12 cellular contexts compared by ENCODE assay signal in the genomic region with DNA sequence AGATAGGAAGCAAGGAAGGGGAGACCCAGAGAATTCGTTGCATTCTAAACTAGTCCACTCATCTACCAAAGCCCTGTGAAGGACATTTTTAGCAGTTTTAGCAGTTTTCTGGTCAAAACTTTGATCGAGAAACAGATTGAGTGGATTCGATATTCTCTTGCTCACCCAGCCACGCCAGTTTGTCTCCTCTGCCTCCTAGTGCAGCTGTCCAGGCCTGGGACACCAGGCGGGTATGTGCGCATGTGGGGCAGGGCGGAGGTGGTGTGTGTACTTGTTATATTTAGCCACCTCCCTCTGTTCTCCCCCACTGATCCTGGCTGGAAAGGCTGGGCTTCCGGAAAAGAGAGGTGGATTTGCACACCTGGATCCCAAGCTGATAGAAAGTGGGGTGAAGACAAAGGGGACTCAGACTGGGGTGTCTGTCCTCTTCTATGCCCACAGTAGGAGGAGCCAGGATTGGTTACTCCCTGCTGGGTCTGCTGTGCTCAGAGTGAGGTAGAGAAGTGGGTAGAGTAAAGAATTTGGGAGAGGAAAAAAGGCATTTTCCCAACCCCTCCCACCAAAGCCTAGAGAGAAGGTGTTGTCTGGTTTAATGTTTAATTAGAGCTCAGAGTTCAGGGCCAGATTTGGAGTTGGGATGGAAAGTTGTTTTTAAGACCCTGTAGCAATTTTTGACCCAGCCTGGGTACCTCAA. TPM values are rescaled to one million over a fixed set of nuclear protein-coding genes. Genes with fewer than 3 reads are reported as not detected.
DNase-seq lines count a peak whose midpoint lies in the region; ATAC-seq and TF ChIP-seq lines count a peak whose summit lies in the region.
"Had no signal": no experiment of that assay in that cellular context is flagged by ENCODE, and none has a peak within 500 bp of the region (broad histone marks: within the 10 kb centered on the region; RNA-seq: fewer than 3 reads in every experiment).

No MANE protein-coding gene starts in this region.

- peak overlapping the region; percentile 47 for H3K27ac Mint-ChIP-seq in activated T-cell treated with anti-CD3 and anti-CD28 coated beads, Interleukin-2, amount 50 U/mL, for 24 hours
- peak overlapping the region; percentile 86 for H3K27ac Mint-ChIP-seq in dendritic cell treated with granulocyte-macrophage colony-stimulating factor and Interleukin-4, amounts not matched to agents 40 ng/mL and 50 ng/mL, for 4 days
- no peak overlapping the region for H3K27ac Mint-ChIP-seq in activated naive CD4-positive, alpha-beta T cell treated with anti-CD3 and anti-CD28 coated beads, Interleukin-2, amount 50 U/mL, for 72 hours
- H3K27ac Mint-ChIP-seq: CD8-positive, alpha-beta T cell had no signal

- H3K4me3 Mint-ChIP-seq in activated T-cell treated with anti-CD3 and anti-CD28 coated beads, Interleukin-2, amount 50 U/mL, for 24 hours, result peak overlapping the region; percentile 93
- peak overlapping the region; percentile 67 for H3K4me3 Mint-ChIP-seq in dendritic cell treated with granulocyte-macrophage colony-stimulating factor and Interleukin-4, amounts not matched to agents 40 ng/mL and 50 ng/mL, for 4 days
- H3K4me3 Mint-ChIP-seq: CD8-positive, alpha-beta T cell had no signal

- H3K4me3 ChIP-seq in lung (peak overlapping the region; percentile 1), upper lobe of right lung (peak overlapping the region; percentile 93)

- peaks cover 0 to 7% of the 10 kb centered on the region in 2 donors for H3K36me3 ChIP-seq in lung (ENCODE audit: control insufficient read depth in 2 of 2, insufficient read depth in 2 of 2, low read length in 2 of 2)
- H3K36me3 ChIP-seq in upper lobe of right lung, result no peaks in the 10 kb centered on the region

- WGBS in lung, 2 donors, result 51 to 82% methylated on average over 8 of the region's 8 CpGs

- peaks cover 64% of the 10 kb centered on the region for H3K4me1 Mint-ChIP-seq in activated T-cell treated with anti-CD3 and anti-CD28 coated beads, Interleukin-2, amount 50 U/mL, for 24 hours (ENCODE audit: low read depth)
- peaks cover 80% of the 10 kb centered on the region for H3K4me1 Mint-ChIP-seq in dendritic cell treated with granulocyte-macrophage colony-stimulating factor and Interleukin-4, amounts not matched to agents 40 ng/mL and 50 ng/mL, for 4 days (ENCODE audit: low read depth)

- peaks cover 30% of the 10 kb centered on the region in 2 donors for H3K4me1 ChIP-seq in lung (ENCODE audit: control insufficient read depth in 2 of 2, insufficient read depth in 2 of 2, low read length in 2 of 2)
- peaks cover 74% of the 10 kb centered on the region for H3K4me1 ChIP-seq in upper lobe of right lung

- TF ChIP-seq CTCF in lung (IDR thresholded peaks at IDR 0.05; ENCODE audit: control extremely low read depth, extremely low read depth), result no peak
- TF ChIP-seq CTCF in upper lobe of right lung (IDR thresholded peaks at IDR 0.05), result no peak

- intact Hi-C loops in dendritic cell treated with granulocyte-macrophage colony-stimulating factor and Interleukin-4, amounts not matched to agents 40 ng/mL and 50 ng/mL, for 4 days (cut with micrococcal nuclease), result no loop called here
- intact Hi-C loops in upper lobe of right lung (cut with DNase I), result no loop called here

- no peaks in the 10 kb centered on the region for H3K27me3 ChIP-seq in lung (ENCODE audit: control insufficient read depth, insufficient read depth)
- H3K27me3 ChIP-seq in upper lobe of right lung, result no peaks in the 10 kb centered on the region

- no peaks in the 10 kb centered on the region for H3K9me3 Mint-ChIP-seq in activated T-cell treated with anti-CD3 and anti-CD28 coated beads, Interleukin-2, amount 50 U/mL, for 24 hours
- no peaks in the 10 kb centered on the region for H3K9me3 Mint-ChIP-seq in dendritic cell treated with granulocyte-macrophage colony-stimulating factor and Interleukin-4, amounts not matched to agents 40 ng/mL and 50 ng/mL, for 4 days
- H3K9me3 Mint-ChIP-seq in activated naive CD4-positive, alpha-beta T cell treated with anti-CD3 and anti-CD28 coated beads, Interleukin-2, amount 50 U/mL, for 72 hours, result no peaks in the 10 kb centered on the region
- H3K9me3 Mint-ChIP-seq: CD8-positive, alpha-beta T cell had no signal

- peaks cover 64% of the 10 kb centered on the region for H3K36me3 Mint-ChIP-seq in activated T-cell treated with anti-CD3 and anti-CD28 coated beads, Interleukin-2, amount 50 U/mL, for 24 hours (ENCODE audit: low read depth)
- H3K36me3 Mint-ChIP-seq in dendritic cell treated with granulocyte-macrophage colony-stimulating factor and Interleukin-4, amounts not matched to agents 40 ng/mL and 50 ng/mL, for 4 days (ENCODE audit: low read depth), result peaks cover 79% of the 10 kb centered on the region
- H3K36me3 Mint-ChIP-seq in activated naive CD4-positive, alpha-beta T cell treated with anti-CD3 and anti-CD28 coated beads, Interleukin-2, amount 50 U/mL, for 72 hours, result peaks cover 20 to 41% of the 10 kb centered on the region in 2 donors

- peak overlapping the region; percentile 54 to 75 for H3K27ac ChIP-seq in lung (ENCODE audit: low read depth in 1 of 2, low read length in 1 of 2)
- peak overlapping the region; percentile 95 for H3K27ac ChIP-seq in upper lobe of right lung

- H3K27me3 Mint-ChIP-seq in activated T-cell treated with anti-CD3 and anti-CD28 coated beads, Interleukin-2, amount 50 U/mL, for 24 hours, result peaks cover 10% of the 10 kb centered on the region
- no peaks in the 10 kb centered on the region for H3K27me3 Mint-ChIP-seq in dendritic cell treated with granulocyte-macrophage colony-stimulating factor and Interleukin-4, amounts not matched to agents 40 ng/mL and 50 ng/mL, for 4 days

- H3K9me3 ChIP-seq in lung (ENCODE audit: control insufficient read depth in 2 of 2, insufficient read depth in 1 of 2, low read length in 1 of 2) (no peaks in the 10 kb centered on the region), upper lobe of right lung (no peaks in the 10 kb centered on the region)

- no peak for DNase-seq in activated T-cell treated with anti-CD3 and anti-CD28 coated beads, Interleukin-2, amount 50 U/mL, for 24 hours
- no peak for DNase-seq in activated T-cell treated with anti-CD3 and anti-CD28 coated beads, Interleukin-2, amount 50 U/mL, for 1 hour
- DNase-seq in lung (ENCODE audit: low spot score) (no peak), upper lobe of right lung (peak; percentile 80), Kasumi-1 (lab: John Stamatoyannopoulos, UW) (no peak)
- DNase-seq in activated naive CD4-positive, alpha-beta T cell treated with anti-CD3 and anti-CD28 coated beads, Interleukin-2, amount 50 U/mL, for 72 hours (ENCODE audit: low spot score in 2 of 2), result no peak
- DNase-seq: activated naive CD4-positive, alpha-beta T cell treated with anti-CD3 and anti-CD28 coated beads, Interleukin-2, amount 50 U/mL, for 16 hours; CD8-positive, alpha-beta T cell; NCI-H2171; posterior cingulate gyrus had no signal

- ATAC-seq in lung (ENCODE audit: insufficient read depth, low FRiP score) (no peak), upper lobe of right lung (peak; percentile 11), HG03039 (IDR thresholded peaks at IDR 0.05; ENCODE audit: unreplicated experiment) (no peak)
- no peak for ATAC-seq in activated naive CD4-positive, alpha-beta T cell treated with anti-CD3 and anti-CD28 coated beads, Interleukin-2, amount 50 U/mL, for 72 hours
- ATAC-seq: CD8-positive, alpha-beta T cell had no signal

RNA-seq across cellular contexts. Expression of gene LMNA, which starts 3.8 kb away (rescaled TPM):
- total RNA-seq in lung (100 to 1,000 TPM; 182 to 547 TPM), upper lobe of right lung (235 TPM)
- 100 to 1,000 TPM; 163 to 205 TPM for polyA plus RNA-seq in lung
- total RNA-seq in activated naive CD4-positive, alpha-beta T cell treated with anti-CD3 and anti-CD28 coated beads, Interleukin-2, amount 50 U/mL, for 72 hours, result 100 to 1,000 TPM; 116 to 147 TPM

RNA-seq across cellular contexts. Expression of gene SEMA4A, which starts 35.1 kb away (rescaled TPM):
- total RNA-seq in lung (10 to 100 TPM; 22.7 to 46.9 TPM), upper lobe of right lung (30.7 TPM)
- 10 to 100 TPM; 26.9 to 54.9 TPM for polyA plus RNA-seq in lung
- total RNA-seq in activated naive CD4-positive, alpha-beta T cell treated with anti-CD3 and anti-CD28 coated beads, Interleukin-2, amount 50 U/mL, for 72 hours, result 10 to 100 TPM; 10.5 to 36.2 TPM

RNA-seq across cellular contexts. Expression of gene MEX3A, which starts 36.1 kb away (rescaled TPM):
- total RNA-seq in lung, result 1 to 10 TPM; 1.1 to 8.1 TPM
- polyA plus RNA-seq in lung, result under 1 TPM; 0.26 to 1.00 TPM
- 0.52 TPM for total RNA-seq in upper lobe of right lung
- total RNA-seq in activated naive CD4-positive, alpha-beta T cell treated with anti-CD3 and anti-CD28 coated beads, Interleukin-2, amount 50 U/mL, for 72 hours, result under 1 TPM; 0.16 to 0.49 TPM

RNA-seq across cellular contexts. Expression of gene RAB25, which starts 57.4 kb away (rescaled TPM):
- 10 to 100 TPM; 62.7 to 75.2 TPM for total RNA-seq in lung
- 100 to 1,000 TPM in 1 of 2 donors, 10 to 100 TPM in 1; 99.2 to 156 TPM for polyA plus RNA-seq in lung
- total RNA-seq in upper lobe of right lung, result 62.0 TPM
- total RNA-seq in activated naive CD4-positive, alpha-beta T cell treated with anti-CD3 and anti-CD28 coated beads, Interleukin-2, amount 50 U/mL, for 72 hours, result under 1 TPM; 0.36 to 0.89 TPM

Comparison
In these comparisons a context has a peak if more than half of its experiments do, and no peak if none do; other contexts are left out.
1. H3K27ac Mint-ChIP-seq: peak in activated T-cell treated with anti-CD3 and anti-CD28 coated beads, Interleukin-2, amount 50 U/mL, for 24 hours (single experiment) and dendritic cell treated with granulocyte-macrophage colony-stimulating factor and Interleukin-4, amounts not matched to agents 40 ng/mL and 50 ng/mL, for 4 days (single experiment); none in activated naive CD4-positive, alpha-beta T cell treated with anti-CD3 and anti-CD28 coated beads, Interleukin-2, amount 50 U/mL, for 72 hours (0 of 2).